ENCODE assay signal across 1 cellular context in genomic region chr7:1738956-1739355, GRCh38.
TF ChIP-seq lines count a peak whose summit lies in the region.

No MANE protein-coding gene starts in this region.

TF ChIP-seq in K562, 482 proteins besides CTCF, POLR2A, EP300 and RAD21:
- TF ChIP-seq CHD4 (IDR thresholded peaks at IDR 0.05; ENCODE audit: insufficient read depth, insufficient replicate concordance, low read depth, low read length, poor library complexity, severe bottlenecking) (no peak), RBFOX2 (IDR thresholded peaks at IDR 0.05; ENCODE audit: low read depth, low read length) (0 out of 2 replicates have a peak, but pooled peaks have one; percentile 22), ARID1B (IDR thresholded peaks at IDR 0.05) (no peak), PML (IDR thresholded peaks at IDR 0.05; ENCODE audit: low read length) (no peak), E2F8 (IDR thresholded peaks at IDR 0.05; ENCODE audit: low read depth, partially characterized antibody) (no peak), MYC (IDR thresholded peaks at IDR 0.05; ENCODE audit: low read depth, low read length) (no peak), MYC (CRISPR knock-in tag; IDR thresholded peaks at IDR 0.05; ENCODE audit: borderline replicate concordance, low read depth) (no peak)
